Comparison of ENCODE assay signal across 8 cellular contexts in genomic region chr5:53109436-53110127, GRCh38. TPM values are rescaled to one million over a fixed set of nuclear protein-coding genes. Genes with fewer than 3 reads are reported as not detected.
A peak's percentile ranks its signal among the peaks of the same experiment; 100 is the strongest.
DNase-seq lines count a peak whose midpoint lies in the region; ATAC-seq and TF ChIP-seq lines count a peak whose summit lies in the region.

Gene MOCS2 (minus strand): TSS chr5:53109757. CDS start chr5:53107174, 2,583 bp downstream.

- H3K27ac Mint-ChIP-seq in activated naive CD4-positive, alpha-beta T cell treated with anti-CD3 and anti-CD28 coated beads, Interleukin-2, amount 50 U/mL, for 72 hours, result peak within 1 kb of the TSS; percentile 95 to 96

- no peaks in the 10 kb centered on the region for H3K9me3 Mint-ChIP-seq in activated naive CD4-positive, alpha-beta T cell treated with anti-CD3 and anti-CD28 coated beads, Interleukin-2, amount 50 U/mL, for 72 hours

- peaks cover 19 to 22% of the 10 kb centered on the region in 2 donors for H3K36me3 Mint-ChIP-seq in activated naive CD4-positive, alpha-beta T cell treated with anti-CD3 and anti-CD28 coated beads, Interleukin-2, amount 50 U/mL, for 72 hours

- H3K27ac ChIP-seq in suprapubic skin, result peak within 1 kb of the TSS; percentile 61

- ATAC-seq in HG02642 (IDR thresholded peaks at IDR 0.05; ENCODE audit: poor library complexity, unreplicated experiment), result peak; percentile 97
- peak; percentile 98 to 99 for ATAC-seq in activated naive CD4-positive, alpha-beta T cell treated with anti-CD3 and anti-CD28 coated beads, Interleukin-2, amount 50 U/mL, for 72 hours

- H3K27me3 ChIP-seq in suprapubic skin, result no peaks in the 10 kb centered on the region

- peak; percentile 90 for TF ChIP-seq POLR2A in GM10847 (IDR thresholded peaks at IDR 0.05; ENCODE audit: extremely low read depth, insufficient read length)
- no peak for TF ChIP-seq POLR2A in suprapubic skin (IDR thresholded peaks at IDR 0.05)

- peak within 1 kb of the TSS; percentile 86 for H3K4me3 ChIP-seq in suprapubic skin

- TF ChIP-seq EP300 in suprapubic skin (IDR thresholded peaks at IDR 0.05), result no peak

- no peaks in the 10 kb centered on the region for H3K9me3 ChIP-seq in suprapubic skin

- no peak for TF ChIP-seq CTCF in suprapubic skin (IDR thresholded peaks at IDR 0.05)

- DNase-seq in NCI-H1105 (lab: John Stamatoyannopoulos, UW) (peak; percentile 67), SKM-1 (lab: John Stamatoyannopoulos, UW; ENCODE audit: unreplicated experiment) (peak; percentile 75), glomerular endothelial cell (ENCODE audit: extremely low read depth, low read depth, low spot score) (peak; percentile 50), occipital lobe (lab: John Stamatoyannopoulos, UW) (peak; percentile 78), suprapubic skin (ENCODE audit: low spot score in 2 of 2) (peak; percentile 91 to 93)
- DNase-seq in activated naive CD4-positive, alpha-beta T cell treated with anti-CD3 and anti-CD28 coated beads, Interleukin-2, amount 50 U/mL, for 72 hours (ENCODE audit: low spot score in 2 of 2), result peak; percentile 92 to 93

- peaks cover 22% of the 10 kb centered on the region for H3K4me1 ChIP-seq in suprapubic skin

- WGBS in suprapubic skin, result 1% methylated on average over 15 of the region's 55 CpGs

- no peaks in the 10 kb centered on the region for H3K36me3 ChIP-seq in suprapubic skin

RNA-seq across cellular contexts. Expression of gene MOCS2, which starts in this region (rescaled TPM):
- total RNA-seq in activated naive CD4-positive, alpha-beta T cell treated with anti-CD3 and anti-CD28 coated beads, Interleukin-2, amount 50 U/mL, for 72 hours, result 10 to 100 TPM; 18.7 to 29.2 TPM
- 29.6 and 38.0 TPM in 2 replicates for total RNA-seq in glomerular endothelial cell
- total RNA-seq in occipital lobe, result 43.5 TPM
- 10 to 100 TPM; 17.4 to 31.0 (median 23.0) TPM for total RNA-seq in suprapubic skin

Comparison
In these comparisons a context has a peak if more than half of its experiments do, and no peak if none do; other contexts are left out.
1. Peak in every context shown above with its lines: DNase-seq, ATAC-seq, H3K4me3 ChIP-seq and H3K27ac ChIP-seq.